In the genomic region with DNA sequence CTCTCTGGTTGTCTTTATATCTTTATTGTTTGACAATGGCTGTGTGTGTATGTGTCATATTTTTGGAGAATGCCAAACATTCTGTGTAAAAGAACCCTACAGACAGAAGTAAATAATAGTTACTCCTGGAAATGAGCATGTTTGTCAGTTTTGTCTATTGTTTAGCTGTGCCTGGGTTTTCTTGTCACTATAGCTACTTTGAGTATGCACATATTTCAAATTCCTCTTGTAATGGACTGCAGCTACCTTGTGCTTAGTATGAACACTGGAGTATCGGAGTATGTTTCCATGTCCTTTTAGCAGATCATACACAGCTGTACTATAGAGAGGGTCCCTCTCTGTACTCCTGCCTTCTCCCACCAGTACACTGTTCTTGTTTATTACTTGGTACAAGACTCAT, we compare ENCODE assay signal across 16 cellular contexts. TPM values are rescaled to one million over a fixed set of nuclear protein-coding genes. Genes with fewer than 3 reads are reported as not detected.
DNase-seq lines count a peak whose midpoint lies in the region; TF ChIP-seq lines count a peak whose summit lies in the region.
"Had no signal": no experiment of that assay in that cellular context is flagged by ENCODE, and none has a peak within 500 bp of the region (broad histone marks: within the 10 kb centered on the region; RNA-seq: fewer than 3 reads in every experiment).

No MANE protein-coding gene starts in this region.

- H3F3A ChIP-seq in smooth muscle cell (ENCODE audit: low read depth), result no peaks in the 10 kb centered on the region

- DNase-seq in DMS53 (lab: John Stamatoyannopoulos, UW) (peak; percentile 2), DMS53 treated with DMSO at 0.1 percent for 48 hours (lab: John Stamatoyannopoulos, UW; ENCODE audit: unreplicated experiment) (no peak), hepatic stellate cell (ENCODE audit: low spot score) (peak; percentile 26), smooth muscle cell (lab: John Stamatoyannopoulos, UW; ENCODE audit: unreplicated experiment) (no peak), GM13977 (ENCODE audit: low spot score) (no peak)
- DNase-seq in stimulated activated CD4-positive, alpha-beta T cell treated with anti-CD3 and anti-CD28 coated beads, Interleukin-4, amount 100 ng/mL, for 24 hours, result no peak
- DNase-seq in stimulated activated naive CD4-positive, alpha-beta T cell (lab: John Stamatoyannopoulos, UW), result no peak
- DNase-seq: activated CD4-positive, CD25-positive, alpha-beta regulatory T cell; effector memory CD8-positive, alpha-beta T cell; GF-D8; islet precursor cell; KBM-7; substantia nigra had no signal

- H3K27me3 ChIP-seq in smooth muscle cell (ENCODE audit: low read depth), result no peaks in the 10 kb centered on the region
- H3K27me3 ChIP-seq: breast epithelium had no signal

- in situ Hi-C loops in GM13977 (cut with MboI; ENCODE audit: low pct_unique_long_range_greater_than_20kb, low sequenced_read_pairs, unreplicated experiment), result loop anchor here (25.0 kb wide), 1 partner anchor 562 kb away; no protein-coding TSS in a partner anchor

- H3K4me3 ChIP-seq in WI38 (ENCODE audit: low read depth, low read length) (peak overlapping the region; percentile 34), smooth muscle cell (no peak overlapping the region)
- H3K4me3 ChIP-seq: breast epithelium had no signal

- peak overlapping the region; percentile 62 for H3K4me2 ChIP-seq in smooth muscle cell

- H4K20me1 ChIP-seq in smooth muscle cell (ENCODE audit: low read depth), result no peaks in the 10 kb centered on the region

- H3K27ac ChIP-seq in smooth muscle cell (ENCODE audit: low read depth), result peak overlapping the region; percentile 91
- H3K27ac ChIP-seq: 22Rv1, breast epithelium had no signal

- no peaks in the 10 kb centered on the region for H3K36me3 ChIP-seq in smooth muscle cell (ENCODE audit: low read depth)
- H3K36me3 ChIP-seq: breast epithelium had no signal

- no peak for TF ChIP-seq CTCF in WI38 (IDR thresholded peaks at IDR 0.05; ENCODE audit: low read depth, low read length)
- TF ChIP-seq CTCF in smooth muscle cell (IDR thresholded peaks at IDR 0.05; ENCODE audit: borderline replicate concordance, insufficient read depth, poor library complexity, severe bottlenecking), result no peak
- TF ChIP-seq CTCF in GM13977 (IDR thresholded peaks at IDR 0.05; ENCODE audit: extremely low read depth, insufficient read depth, missing control alignments), result no peak

- no peaks in the 10 kb centered on the region for H3K9me3 ChIP-seq in smooth muscle cell (replicated peaks; ENCODE audit: low read depth)
- H3K9me3 ChIP-seq: breast epithelium had no signal

- WGBS in smooth muscle cell (ENCODE audit: low lambda C conversion rate), result 59% methylated on average over 1 of the region's 1 CpG

- no peaks in the 10 kb centered on the region for H3K79me2 ChIP-seq in smooth muscle cell (ENCODE audit: low read depth)

- peak overlapping the region; percentile 70 for H3K9ac ChIP-seq in smooth muscle cell (ENCODE audit: low read depth)

- peaks cover 6% of the 10 kb centered on the region for H3K4me1 ChIP-seq in smooth muscle cell (ENCODE audit: low read depth)
- H3K4me1 ChIP-seq: breast epithelium had no signal

- peak overlapping the region; percentile 64 for H2AFZ ChIP-seq in smooth muscle cell (ENCODE audit: low read depth)

RNA-seq across cellular contexts. Expression of gene DOCK10, which starts 58.0 kb away (rescaled TPM):
- total RNA-seq in smooth muscle cell, result 0.04 TPM in 2 replicates
- not detected in 2 replicates for polyA plus RNA-seq in smooth muscle cell

Comparison
In these comparisons a context has a peak if more than half of its experiments do, and no peak if none do; other contexts are left out.
1. DNase-seq: peak in DMS53 (single experiment) and hepatic stellate cell (single experiment); none in DMS53 treated with DMSO at 0.1 percent for 48 hours (single experiment), smooth muscle cell (single experiment), stimulated activated CD4-positive, alpha-beta T cell treated with anti-CD3 and anti-CD28 coated beads, Interleukin-4, amount 100 ng/mL, for 24 hours (single experiment), stimulated activated naive CD4-positive, alpha-beta T cell (0 of 6) and GM13977 (single experiment).